20 cellular contexts compared by ENCODE assay signal in the genomic region with DNA sequence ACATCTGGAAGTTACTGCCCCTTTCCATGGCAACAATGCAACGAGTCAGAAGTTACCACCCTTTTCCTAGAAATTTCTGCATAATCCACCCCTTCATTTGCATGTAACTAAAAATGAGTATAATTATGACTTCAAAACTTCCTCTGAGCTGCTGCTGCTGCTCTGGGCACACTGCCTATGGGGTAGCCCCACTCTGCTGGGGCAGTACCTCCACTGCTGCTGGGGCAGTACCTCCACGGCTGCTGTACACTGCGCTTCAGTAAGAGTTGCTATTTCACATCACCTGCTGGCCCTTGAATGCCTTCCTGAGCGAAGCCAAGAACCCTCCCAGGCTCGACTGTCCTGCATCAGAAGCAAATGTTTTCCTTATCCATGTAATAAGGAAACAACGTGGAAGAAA.
"Had no signal": no experiment of that assay in that cellular context is flagged by ENCODE, and none has a peak within 500 bp of the region (broad histone marks: within the 10 kb centered on the region; RNA-seq: fewer than 3 reads in every experiment).

No MANE protein-coding gene starts in this region.

- H3K4me3 Mint-ChIP-seq: activated CD4-positive, alpha-beta memory T cell treated with anti-CD3 and anti-CD28 coated beads for 36 hours; activated CD4-positive, alpha-beta T cell treated with anti-CD3 and anti-CD28 coated beads, Interleukin-2, amount 10 ng/mL, durations not matched to agents 7 days and 5 days; activated naive CD4-positive, alpha-beta T cell treated with anti-CD3 and anti-CD28 coated beads, Interleukin-2, amount 50 U/mL, for 24 hours; activated T-cell treated with anti-CD3 and anti-CD28 coated beads, Interleukin-2, amount 50 U/mL, for 72 hours; T-helper 1 cell treated with Interleukin-12 subunit alpha and Interleukin-12 subunit beta and Interleukin-4 antibody, amounts not matched to agents 30 μg/mL and 1 μg/mL, for 36 hours had no signal

- H3K27me3 Mint-ChIP-seq: activated CD4-positive, alpha-beta memory T cell treated with anti-CD3 and anti-CD28 coated beads for 36 hours; activated CD4-positive, alpha-beta T cell treated with anti-CD3 and anti-CD28 coated beads, Interleukin-2, amount 10 ng/mL, durations not matched to agents 7 days and 5 days; activated naive CD4-positive, alpha-beta T cell treated with anti-CD3 and anti-CD28 coated beads, Interleukin-2, amount 50 U/mL, for 24 hours had no signal

- ATAC-seq: activated CD4-positive, CD25-positive, alpha-beta regulatory T cell treated with anti-CD3 and anti-CD28 coated beads, Interleukin-2, amount 50 U/mL, for 24 hours; activated T-cell treated with anti-CD3 and anti-CD28 coated beads, Interleukin-2, amount 50 U/mL, for 72 hours had no signal

- H3K36me3 Mint-ChIP-seq: activated CD4-positive, alpha-beta memory T cell treated with anti-CD3 and anti-CD28 coated beads for 36 hours; activated naive CD4-positive, alpha-beta T cell treated with anti-CD3 and anti-CD28 coated beads, Interleukin-2, amount 50 U/mL, for 24 hours had no signal

- DNase-seq: activated CD4-positive, alpha-beta memory T cell treated with anti-CD3 and anti-CD28 coated beads for 36 hours; activated CD4-positive, alpha-beta T cell treated with anti-CD3 and anti-CD28 coated beads, Interleukin-2, amount 10 ng/mL, durations not matched to agents 7 days and 5 days; activated CD8-positive, alpha-beta memory T cell treated with anti-CD3 and anti-CD28 coated beads, Interleukin-2, amount 50 U/mL, for 4 hours; activated gamma-delta T cell treated with Interleukin-2 at 50 U/mL for 16 hours; activated T-cell treated with anti-CD3 and anti-CD28 coated beads, Interleukin-2, amount 50 U/mL, for 72 hours; aorta; caudate nucleus; MG63; NCI-H1048; NCI-H146; NCI-H187 treated with DMSO at 0.1 percent for 48 hours; NCI-H2081 treated with DMSO at 0.1 percent for 48 hours; NCI-H446; NCI-H524; PC-9; SHP77 treated with DMSO at 0.1 percent for 48 hours had no signal

- H3K4me1 Mint-ChIP-seq: activated CD4-positive, alpha-beta T cell treated with anti-CD3 and anti-CD28 coated beads, Interleukin-2, amount 10 ng/mL, durations not matched to agents 7 days and 5 days; activated naive CD4-positive, alpha-beta T cell treated with anti-CD3 and anti-CD28 coated beads, Interleukin-2, amount 50 U/mL, for 24 hours had no signal

- H3K27ac Mint-ChIP-seq: activated CD4-positive, alpha-beta memory T cell treated with anti-CD3 and anti-CD28 coated beads for 36 hours; activated CD4-positive, alpha-beta T cell treated with anti-CD3 and anti-CD28 coated beads, Interleukin-2, amount 10 ng/mL, durations not matched to agents 7 days and 5 days; activated naive CD4-positive, alpha-beta T cell treated with anti-CD3 and anti-CD28 coated beads, Interleukin-2, amount 50 U/mL, for 24 hours; activated T-cell treated with anti-CD3 and anti-CD28 coated beads, Interleukin-2, amount 50 U/mL, for 72 hours; activated T-helper 2 cell treated with anti-CD3 and anti-CD28 coated beads, Interferon-gamma antibody, Interleukin-2, Interleukin-4, amounts not matched to agents 10 μg/mL and 5 μg/mL and 100 μg/mL, durations not matched to agents 14 hours and 24 hours and 36 hours; T-helper 1 cell treated with Interleukin-12 subunit alpha and Interleukin-12 subunit beta and Interleukin-4 antibody, amounts not matched to agents 30 μg/mL and 1 μg/mL, for 36 hours had no signal
